Comparison of ENCODE assay signal across 8 cellular contexts in genomic region chr17:1516403-1517161, GRCh38. TPM values are rescaled to one million over a fixed set of nuclear protein-coding genes. Genes with fewer than 3 reads are reported as not detected.
DNase-seq lines count a peak whose midpoint lies in the region; ATAC-seq and TF ChIP-seq lines count a peak whose summit lies in the region.

Gene INPP5K (minus strand): TSS chr17:1516612. CDS start chr17:1516499, 113 bp downstream.

- H3K9ac ChIP-seq in PC-3 (ENCODE audit: low read length) = peak within 1 kb of the TSS; percentile 91
- H3K9ac ChIP-seq in mucosa of rectum (ENCODE audit: low read depth in 1 of 2, low read length in 2 of 2) = peak within 1 kb of the TSS; percentile 97 to 98

- H3K4me3 ChIP-seq in PC-3 (ENCODE audit: low read length) (peak within 1 kb of the TSS; percentile 99), epithelial cell of proximal tubule (ENCODE audit: low read depth, low read length) (peak within 1 kb of the TSS; percentile 94), mucosa of rectum (ENCODE audit: low read length in 2 of 2) (peak within 1 kb of the TSS; percentile 89 to 93)

- BruUV-seq in PC-3 (replicated peaks; lab: Mats Ljungman, UMichigan) = no TSS peak

- H3K27me3 ChIP-seq in PC-3 (ENCODE audit: low read length) (no peaks in the 10 kb centered on the region), mucosa of rectum (ENCODE audit: control insufficient read depth in 2 of 2, insufficient read depth in 2 of 2, low read length in 2 of 2) (no peaks in the 10 kb centered on the region)

- H3K4me2 ChIP-seq in PC-3 (ENCODE audit: low read length) = peak within 1 kb of the TSS; percentile 100

- intact Hi-C loops in PC-3 (cut with micrococcal nuclease) = loop anchor here (2.0 to 10.0 kb wide), 2 partner anchors 24 to 152 kb away; partner anchors contain the start of gene MYO1C

- no peak for TF ChIP-seq RAD21 in Ishikawa (IDR thresholded peaks at IDR 0.05; ENCODE audit: low read depth)

- H3K79me2 ChIP-seq in PC-3 (ENCODE audit: low read length) = peaks cover 26% of the 10 kb centered on the region

- H4K20me1 ChIP-seq in PC-3 (ENCODE audit: low read length) = no peaks in the 10 kb centered on the region

- DNase-seq in DMS53 (lab: John Stamatoyannopoulos, UW) = peak; percentile 98
- DNase-seq in PC-3 = peak; percentile 95
- DNase-seq in activated T-cell treated with anti-CD3 and anti-CD28 coated beads, Interleukin-2, amount 50 U/mL, for 1 hour = peak; percentile 96
- DNase-seq in epithelial cell of proximal tubule (ENCODE audit: low read depth) = peak; percentile 72
- DNase-seq in stimulated activated CD8-positive, alpha-beta memory T cell treated with anti-CD3 and anti-CD28 coated beads, Interleukin-4, amount 100 ng/mL, for 48 hours = peak; percentile 98

- H3K27ac ChIP-seq in PC-3 (ENCODE audit: low read length) = peak within 1 kb of the TSS; percentile 61
- H3K27ac ChIP-seq in mucosa of rectum (ENCODE audit: low read depth in 2 of 2, low read length in 2 of 2) = peak within 1 kb of the TSS; percentile 97 to 98

- ATAC-seq in GM21576 (IDR thresholded peaks at IDR 0.05; ENCODE audit: unreplicated experiment) = peak; percentile 88
- ATAC-seq in PC-3 = peak; percentile 89

- H3K9me3 ChIP-seq in PC-3 (ENCODE audit: low read length) (no peaks in the 10 kb centered on the region), mucosa of rectum (ENCODE audit: control insufficient read depth in 2 of 2, low read length in 2 of 2) (no peaks in the 10 kb centered on the region)

- no peaks in the 10 kb centered on the region for H3F3A ChIP-seq in PC-3 (ENCODE audit: low read length, unreplicated experiment)

- H3K9me2 ChIP-seq in PC-3 (replicated peaks; ENCODE audit: low read length) = no peaks in the 10 kb centered on the region

- H3K4me1 ChIP-seq in PC-3 (ENCODE audit: insufficient read depth, low read length) = peaks cover 12% of the 10 kb centered on the region
- peaks cover 30 to 31% of the 10 kb centered on the region in 2 donors for H3K4me1 ChIP-seq in mucosa of rectum (ENCODE audit: control insufficient read depth in 2 of 2, insufficient read depth in 2 of 2, low read length in 2 of 2)

- H3K36me3 ChIP-seq in PC-3 (ENCODE audit: low read depth, low read length) (no peaks in the 10 kb centered on the region), mucosa of rectum (ENCODE audit: control insufficient read depth in 2 of 2, insufficient read depth in 2 of 2, low read length in 2 of 2) (peaks cover 14 to 26% of the 10 kb centered on the region in 2 donors)

- TF ChIP-seq EP300 in Ishikawa (IDR thresholded peaks at IDR 0.05; ENCODE audit: borderline replicate concordance) = no peak

- H2AFZ ChIP-seq in PC-3 (ENCODE audit: low read length) = peak within 1 kb of the TSS; percentile 73

- POLR2A ChIA-PET in PC-3 (lab: Charles Lee; ENCODE audit: unreplicated experiment) = interaction anchor here (0.6 to 0.8 kb wide), 2 partner anchors 16 to 18 kb away, joined by 4 to 9 read pairs; no protein-coding TSS in a partner anchor

- CTCF ChIA-PET in PC-3 (lab: Charles Lee) = interaction anchor here (0.7 to 2.1 kb wide), 2 partner anchors 24 to 151 kb away, joined by 3 to 12 read pairs; partner anchors contain the start of gene MYO1C

- TF ChIP-seq CTCF in PC-3 (conservative IDR thresholded peaks at IDR 0.05; ENCODE audit: low read depth, low read length) (no peak), epithelial cell of proximal tubule (conservative IDR thresholded peaks at IDR 0.05; ENCODE audit: low read depth, low read length) (no peak)

TF ChIP-seq in Ishikawa, 13 proteins besides CTCF, POLR2A, EP300 and RAD21:
- TF ChIP-seq REST (IDR thresholded peaks at IDR 0.05; ENCODE audit: low read depth) (no peak), NFIC (IDR thresholded peaks at IDR 0.05) (no peak), MAX (IDR thresholded peaks at IDR 0.05) (peak; percentile 90), YY1 (IDR thresholded peaks at IDR 0.05; ENCODE audit: low read depth) (peak; percentile 16; the same call in 1 of the 2 replicates), ZBTB7A (IDR thresholded peaks at IDR 0.05; ENCODE audit: low read depth) (no peak), FOXM1 (IDR thresholded peaks at IDR 0.05; ENCODE audit: borderline replicate concordance, low read depth) (no peak), TAF1 (IDR thresholded peaks at IDR 0.05; ENCODE audit: low read depth) (peak; percentile 86), USF1 (IDR thresholded peaks at IDR 0.05) (no peak; the same call in 1 of the 2 replicates), TEAD4 (IDR thresholded peaks at IDR 0.05) (no peak), CEBPB (IDR thresholded peaks at IDR 0.05) (no peak), CREB1 (IDR thresholded peaks at IDR 0.05; ENCODE audit: low read depth) (peak; percentile 77)

RNA-seq across cellular contexts. Expression of gene INPP5K, which starts in this region (rescaled TPM):
- total RNA-seq in PC-3 (2014; rRNA removed) = 46.4 and 52.6 TPM in 2 replicates
- 10.7 and 27.3 TPM in 2 replicates for total RNA-seq in epithelial cell of proximal tubule

Comparison
In these comparisons a context has a peak if more than half of its experiments do, and no peak if none do; other contexts are left out.
1. Peak in every context shown above with its lines: DNase-seq, ATAC-seq, H3K4me3 ChIP-seq and H3K27ac ChIP-seq.